Comparison of ENCODE assay signal across 17 cellular contexts in the genomic region with DNA sequence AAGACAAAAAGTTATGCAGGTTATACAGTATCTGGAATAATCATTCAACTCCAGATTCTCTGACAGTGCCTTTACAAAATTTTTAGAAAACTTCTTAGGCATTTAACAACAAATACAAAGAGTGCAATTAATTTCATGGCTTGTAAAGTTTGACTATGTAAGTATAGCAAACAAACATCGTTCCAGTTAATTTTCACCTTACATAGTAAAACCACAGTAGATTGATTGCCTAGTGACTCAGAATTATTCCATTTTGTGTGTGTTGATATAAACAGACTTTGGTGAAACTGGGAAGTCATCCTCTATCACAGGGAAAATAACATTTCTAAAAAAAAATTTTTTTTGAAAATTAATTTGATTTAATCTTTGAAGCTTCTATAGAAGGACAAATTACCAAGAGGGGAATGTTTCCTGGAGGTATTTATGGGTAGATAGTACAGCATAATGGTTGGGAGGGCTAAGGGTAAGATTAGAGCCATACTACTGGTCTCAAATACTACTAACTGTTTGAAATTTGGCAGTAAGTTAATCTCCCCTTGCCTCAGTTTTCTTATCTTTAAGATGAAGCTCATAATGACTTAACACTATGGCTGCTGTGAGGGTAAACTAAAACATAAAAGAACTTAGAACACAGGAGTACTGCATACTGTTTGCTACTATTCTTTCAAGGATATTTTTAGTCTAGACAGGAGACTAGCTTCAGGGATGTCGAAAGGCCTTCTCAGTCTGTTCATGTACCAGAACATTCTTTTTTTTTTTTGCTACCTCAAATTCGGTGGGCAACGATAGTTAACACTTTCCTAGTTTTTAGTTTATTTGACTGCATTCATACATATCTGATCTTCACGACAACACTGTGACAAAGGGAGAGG.
"Had no signal": no experiment of that assay in that cellular context is flagged by ENCODE, and none has a peak within 500 bp of the region (broad histone marks: within the 10 kb centered on the region; RNA-seq: fewer than 3 reads in every experiment).

No MANE protein-coding gene starts in this region.

- H3K27ac ChIP-seq: brain microvascular endothelial cell, esophagus muscularis mucosa, tibial nerve had no signal

- H3K4me3 ChIP-seq: esophagus muscularis mucosa, tibial nerve had no signal

- H3K27me3 ChIP-seq: brain microvascular endothelial cell, esophagus muscularis mucosa, tibial nerve had no signal

- DNase-seq: activated CD4-positive, alpha-beta T cell treated with anti-CD3 and anti-CD28 coated beads, Interleukin-2, amount 50 U/mL, for 1 hour; activated CD4-positive, CD25-positive, alpha-beta regulatory T cell; activated effector memory CD4-positive, alpha-beta T cell treated with Interleukin-2 at 50 U/mL for 16 hours; activated T-cell treated with anti-CD3 and anti-CD28 coated beads for 4 hours; amygdala; brain microvascular endothelial cell; cerebellar nuclear complex; dermis blood vessel endothelial cell; foreskin melanocyte; left ventricle myocardium superior; posterior cingulate gyrus; right cardiac atrium; small intestine; T-helper 2 cell had no signal

- ATAC-seq: left ventricle myocardium superior, right cardiac atrium had no signal

- H3K4me1 ChIP-seq: esophagus muscularis mucosa, tibial nerve had no signal

- H3K27me3 Mint-ChIP-seq: activated naive CD8-positive, alpha-beta T cell had no signal

- H3K9me3 ChIP-seq: esophagus muscularis mucosa, tibial nerve had no signal

- H3K4me3 Mint-ChIP-seq: activated naive CD8-positive, alpha-beta T cell had no signal
